ENCODE assay signal across 1 cellular context in the genomic region with DNA sequence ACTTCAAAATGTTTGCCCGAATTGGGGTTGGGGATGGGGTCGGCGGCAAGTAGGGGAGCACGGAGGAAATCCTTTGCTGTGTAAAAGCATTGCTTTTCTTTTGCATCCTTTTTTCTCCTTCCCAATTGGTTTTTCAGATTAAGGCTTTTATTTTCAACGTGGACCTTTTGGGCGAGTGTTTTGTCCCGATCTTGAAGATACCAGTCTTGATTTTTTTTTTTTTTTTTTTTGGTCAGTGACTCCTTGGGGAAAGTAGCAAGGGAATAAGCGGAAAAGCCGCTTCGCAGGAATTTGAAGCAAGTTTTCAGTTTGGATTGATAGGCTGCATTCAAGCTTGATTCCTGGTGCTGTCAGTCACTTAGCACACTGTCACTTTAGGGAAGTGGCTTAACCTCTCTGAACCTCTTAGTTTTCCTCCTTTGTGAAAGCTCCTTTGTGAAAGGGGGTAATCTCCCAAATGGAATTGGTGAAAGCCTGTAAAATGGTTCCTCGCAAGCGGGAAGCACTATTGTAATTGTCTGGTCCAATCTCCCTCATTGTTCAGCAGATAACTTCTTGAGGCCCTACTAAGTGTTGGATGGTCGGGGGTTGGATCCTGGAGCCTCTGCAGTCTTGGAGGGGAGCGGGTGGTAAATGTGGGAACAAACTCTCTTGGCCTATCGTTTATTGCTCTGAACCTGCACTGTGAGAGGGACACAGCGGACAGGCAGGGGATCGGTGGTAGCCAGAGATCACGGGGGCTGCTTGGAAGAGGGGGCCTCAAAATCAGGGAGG.
TF ChIP-seq lines count a peak whose summit lies in the region.

No MANE protein-coding gene starts in this region.

TF ChIP-seq in IMR-90, 13 proteins besides CTCF, POLR2A, EP300 and RAD21:
- TF ChIP-seq, protein P1, sequence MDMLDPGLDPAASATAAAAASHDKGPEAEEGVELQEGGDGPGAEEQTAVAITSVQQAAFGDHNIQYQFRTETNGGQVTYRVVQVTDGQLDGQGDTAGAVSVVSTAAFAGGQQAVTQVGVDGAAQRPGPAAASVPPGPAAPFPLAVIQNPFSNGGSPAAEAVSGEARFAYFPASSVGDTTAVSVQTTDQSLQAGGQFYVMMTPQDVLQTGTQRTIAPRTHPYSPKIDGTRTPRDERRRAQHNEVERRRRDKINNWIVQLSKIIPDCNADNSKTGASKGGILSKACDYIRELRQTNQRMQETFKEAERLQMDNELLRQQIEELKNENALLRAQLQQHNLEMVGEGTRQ (IDR thresholded peaks at IDR 0.05; ENCODE audit: low read depth, low read length), result no peak
- TF ChIP-seq SMC3 (IDR thresholded peaks at IDR 0.05; ENCODE audit: low read depth, low read length), result no peak
- TF ChIP-seq RFX5 (IDR thresholded peaks at IDR 0.05; ENCODE audit: low read depth, low read length), result no peak
- no peak for TF ChIP-seq CEBPB (IDR thresholded peaks at IDR 0.05; ENCODE audit: low read depth, low read length)
- no peak for TF ChIP-seq ELK1 (IDR thresholded peaks at IDR 0.05; ENCODE audit: borderline replicate concordance, low read depth, low read length)
